Comparison of ENCODE assay signal across 24 cellular contexts in the genomic region with DNA sequence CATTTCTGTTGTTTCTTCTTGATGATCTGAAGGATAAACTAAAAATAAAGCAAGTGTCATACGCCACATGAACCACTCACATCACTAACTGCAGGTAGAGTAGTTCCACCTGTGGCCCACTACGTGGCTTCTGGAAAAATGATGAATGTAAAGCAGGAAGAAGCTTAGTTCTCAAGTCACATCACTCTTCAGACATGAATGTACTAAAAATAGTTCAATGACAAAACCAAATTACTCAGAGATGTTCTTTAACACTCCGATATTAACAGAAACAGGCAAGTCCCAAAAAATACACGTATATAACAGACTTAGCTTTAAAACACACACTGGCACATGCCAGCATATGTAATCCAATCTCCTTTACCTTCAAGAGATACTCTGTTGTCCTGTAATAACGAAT. TPM values are rescaled to one million over a fixed set of nuclear protein-coding genes. Genes with fewer than 3 reads are reported as not detected.
DNase-seq lines count a peak whose midpoint lies in the region; ATAC-seq, FAIRE-seq and TF ChIP-seq lines count a peak whose summit lies in the region.
"Had no signal": no experiment of that assay in that cellular context is flagged by ENCODE, and none has a peak within 500 bp of the region (broad histone marks: within the 10 kb centered on the region; RNA-seq: fewer than 3 reads in every experiment).

No MANE protein-coding gene starts in this region.

- peaks cover 3% of the 10 kb centered on the region for H3K79me1 ChIP-seq in mesenchymal stem cell (replicated peaks; ENCODE audit: low read length, poor library complexity, severe bottlenecking)

- H2BK12ac ChIP-seq in mesenchymal stem cell (ENCODE audit: low read length in 2 of 2): no peak overlapping the region

- no peak overlapping the region for H4K91ac ChIP-seq in mesenchymal stem cell (ENCODE audit: low read length)

- DNase-seq in MCF 10A (ENCODE audit: unreplicated experiment) (no peak), breast epithelium (ENCODE audit: low spot score in 2 of 2) (no peak), bronchial epithelial cell (ENCODE audit: low read depth) (peak; percentile 42), mesenchymal stem cell (peak; percentile 21), tibial artery (no peak), DMS 273 treated with DMSO at 0.1 percent for 48 hours (lab: John Stamatoyannopoulos, UW) (no peak)
- DNase-seq: AML-193, DMS53, GDM1, H9, HFFc6, KBM-7, MV-4-11, NCI-H187, NCI-H2107, NCI-H446 treated with DMSO at 0.1 percent for 48 hours, NCI-H526 treated with DMSO at 0.1 percent for 48 hours, OCI-M1, SJCRH30 had no signal

- H3K4me3 ChIP-seq in breast epithelium (no peak overlapping the region), bronchial epithelial cell (ENCODE audit: low read depth, low read length) (no peak overlapping the region), mesenchymal stem cell (ENCODE audit: insufficient read depth in 1 of 2, low read depth in 1 of 2, low read length in 2 of 2) (no peak overlapping the region), tibial artery (no peak overlapping the region)
- H3K4me3 ChIP-seq: SJCRH30 had no signal

- CTCF ChIA-PET in MCF 10A (lab: Yijun Ruan, JAX): no interaction called here

- 78% methylated on average over 4 of the region's 5 CpGs for WGBS in mesenchymal stem cell

- POLR2A ChIA-PET in MCF 10A (lab: Yijun Ruan, JAX): no interaction called here

- intact Hi-C loops in MCF 10A (cut with micrococcal nuclease): no loop called here
- intact Hi-C loops in breast epithelium (cut with DNase I; ENCODE audit: low total_unique reads): loop anchor here (2.0 kb wide), 1 partner anchor 15 kb away; no protein-coding TSS in a partner anchor
- intact Hi-C loops in tibial artery (cut with DNase I; ENCODE audit: low total_unique reads): no loop called here

- H3K23ac ChIP-seq in mesenchymal stem cell (ENCODE audit: low read length in 2 of 2): no peak overlapping the region

- no TSS peak for BruUV-seq in MCF 10A (replicated peaks; lab: Mats Ljungman, UMichigan)

- H3K27ac ChIP-seq in breast epithelium (no peak overlapping the region), mesenchymal stem cell (ENCODE audit: low read length, poor library complexity, severe bottlenecking) (no peak overlapping the region), tibial artery (peak overlapping the region; percentile 63 to 65)
- H3K27ac ChIP-seq: HL-60 had no signal

- no peaks in the 10 kb centered on the region for H3K36me3 Mint-ChIP-seq in MCF 10A (ENCODE audit: insufficient read depth, unreplicated experiment)

- H3K27me3 ChIP-seq in breast epithelium (no peaks in the 10 kb centered on the region), bronchial epithelial cell (ENCODE audit: control insufficient read depth, insufficient read depth, low read length) (no peaks in the 10 kb centered on the region), mesenchymal stem cell (ENCODE audit: control insufficient read depth in 1 of 2, insufficient read depth in 1 of 2, low read length in 2 of 2) (no peaks in the 10 kb centered on the region), tibial artery (no peaks in the 10 kb centered on the region)
- H3K27me3 ChIP-seq: SJCRH30 had no signal

- no peak overlapping the region for H3K14ac ChIP-seq in mesenchymal stem cell (ENCODE audit: low read length in 2 of 2)

- no peaks in the 10 kb centered on the region for H3K9me3 ChIP-seq in breast epithelium
- H3K9me3 ChIP-seq in mesenchymal stem cell (ENCODE audit: control insufficient read depth, low read length): peaks cover 4% of the 10 kb centered on the region
- H3K9me3 ChIP-seq in tibial artery: no peaks in the 10 kb centered on the region

- no peaks in the 10 kb centered on the region for H3K27me3 Mint-ChIP-seq in MCF 10A (ENCODE audit: insufficient read depth, unreplicated experiment)

- no peak overlapping the region for H3K4me2 ChIP-seq in mesenchymal stem cell (ENCODE audit: low read length, poor library complexity, severe bottlenecking)

- H2BK120ac ChIP-seq in mesenchymal stem cell (ENCODE audit: low read depth, low read length): no peak overlapping the region

- H2AFZ ChIP-seq in mesenchymal stem cell (ENCODE audit: low read depth, low read length): no peak overlapping the region

- no peak overlapping the region for H3K18ac ChIP-seq in mesenchymal stem cell (ENCODE audit: low read depth in 1 of 2, low read length in 2 of 2)

- H4K8ac ChIP-seq in mesenchymal stem cell (ENCODE audit: low read length): no peak overlapping the region

- H3K9ac ChIP-seq in mesenchymal stem cell (ENCODE audit: low read length): no peak overlapping the region

- no peak overlapping the region for H2AK5ac ChIP-seq in mesenchymal stem cell (ENCODE audit: low read length, severe bottlenecking)

- TF ChIP-seq POLR2A in breast epithelium (IDR thresholded peaks at IDR 0.05): no peak

- no peak overlapping the region for H2BK15ac ChIP-seq in mesenchymal stem cell (ENCODE audit: low read depth, poor library complexity, severe bottlenecking)

- TF ChIP-seq CTCF in MCF 10A (IDR thresholded peaks at IDR 0.05; ENCODE audit: unreplicated experiment) (no peak), breast epithelium (IDR thresholded peaks at IDR 0.05) (no peak), bronchial epithelial cell (IDR thresholded peaks at IDR 0.05; ENCODE audit: insufficient read depth, low read length, severe bottlenecking) (no peak), tibial artery (IDR thresholded peaks at IDR 0.05) (no peak)

- peak overlapping the region; percentile 66 for H3K27ac Mint-ChIP-seq in MCF 10A (ENCODE audit: low read depth, unreplicated experiment)
- H3K27ac Mint-ChIP-seq: H9, HFFc6 had no signal

- no peak for FAIRE-seq in bronchial epithelial cell (lab: Jason Lieb, UNC)
- FAIRE-seq: RCC 7860 had no signal

- H3K9me3 Mint-ChIP-seq in MCF 10A (ENCODE audit: unreplicated experiment): no peaks in the 10 kb centered on the region

- H2BK5ac ChIP-seq in mesenchymal stem cell (ENCODE audit: low read depth, low read length, poor library complexity, severe bottlenecking): no peak overlapping the region

- H3K4me1 ChIP-seq in breast epithelium (no peaks in the 10 kb centered on the region), mesenchymal stem cell (ENCODE audit: control insufficient read depth, insufficient read depth, low read depth, low read length) (peaks cover 13% of the 10 kb centered on the region), tibial artery (peaks cover 0 to 71% (median 39%) of the 10 kb centered on the region in 4 donors)

- H3K36me3 ChIP-seq in breast epithelium (no peaks in the 10 kb centered on the region), bronchial epithelial cell (ENCODE audit: control insufficient read depth, insufficient read depth, low read length) (no peaks in the 10 kb centered on the region), mesenchymal stem cell (ENCODE audit: control insufficient read depth in 1 of 2, insufficient read depth in 2 of 2, low read depth in 1 of 2, low read length in 2 of 2) (no peaks in the 10 kb centered on the region), tibial artery (no peaks in the 10 kb centered on the region)

- no peaks in the 10 kb centered on the region for H3K4me1 Mint-ChIP-seq in MCF 10A (ENCODE audit: insufficient read depth, unreplicated experiment)

- no peak overlapping the region for H3K4me3 Mint-ChIP-seq in MCF 10A (ENCODE audit: unreplicated experiment)
- H3K4me3 Mint-ChIP-seq: CD14-positive monocyte, H9, HFFc6 had no signal

- H3K4ac ChIP-seq in mesenchymal stem cell (ENCODE audit: low read depth in 1 of 2, low read length in 2 of 2): no peak overlapping the region

- ATAC-seq in GM19023 (IDR thresholded peaks at IDR 0.05; ENCODE audit: unreplicated experiment) (no peak), HG03521 (IDR thresholded peaks at IDR 0.05; ENCODE audit: unreplicated experiment) (no peak)

RNA-seq across cellular contexts. Expression of a gene that starts 21.6 kb away (rescaled TPM):
- total RNA-seq in MCF 10A (2022) (1.7 and 2.8 TPM in 2 replicates), breast epithelium (10 to 100 TPM; 25.8 to 33.4 (median 30.0) TPM), bronchial epithelial cell (5.1 and 8.2 TPM in 2 replicates)
- polyA plus RNA-seq in mesenchymal stem cell (2013, experiment 1 of 2): 5.1 TPM
- 5.2 TPM for polyA plus RNA-seq in mesenchymal stem cell (2013, experiment 2 of 2)

Comparison
In these comparisons a context has a peak if more than half of its experiments do, and no peak if none do; other contexts are left out.
1. DNase-seq: peak in bronchial epithelial cell (single experiment) and mesenchymal stem cell (single experiment); none in MCF 10A (single experiment), breast epithelium (0 of 2), tibial artery (0 of 2) and DMS 273 treated with DMSO at 0.1 percent for 48 hours (single experiment).
2. H3K27ac ChIP-seq: peak in tibial artery (2 of 2); none in breast epithelium (0 of 2) and mesenchymal stem cell (single experiment).